In genomic region chr3:177931346-177931745, GRCh38 we compare ENCODE assay signal across 1 cellular context.
TF ChIP-seq lines count a peak whose summit lies in the region.

No MANE protein-coding gene starts in this region.

TF ChIP-seq in SK-N-SH treated with all-trans-retinoic acid at 6 μM for 48 hours, 23 proteins besides CTCF, POLR2A, EP300 and RAD21 (continued from another document):
- TF ChIP-seq TSHZ2 (CRISPR knock-in tag; IDR thresholded peaks at IDR 0.05), result no peak
TF ChIP-seq in SK-N-SH treated with all-trans-retinoic acid at 6 μM for 48 hours: peak in this region for 0.
